Comparison of ENCODE assay signal across 8 cellular contexts in genomic region chr11:61967177-61967923, GRCh38. TPM values are rescaled to one million over a fixed set of nuclear protein-coding genes. Genes with fewer than 3 reads are reported as not detected.
DNase-seq lines count a peak whose midpoint lies in the region; ATAC-seq lines count a peak whose summit lies in the region.

Gene FTH1, minus strand, starts transcription at chr11:61967634. Its CDS starts 209 bp downstream, at chr11:61967425.

- peak; percentile 46 for ATAC-seq in GM21423 (IDR thresholded peaks at IDR 0.05; ENCODE audit: unreplicated experiment)

- H3K27ac ChIP-seq in epithelial cell of prostate = peak within 1 kb of the TSS; percentile 99

- DNase-seq in COR-L47 (lab: John Stamatoyannopoulos, UW) (peak; percentile 91), HuH-7 (ENCODE audit: low spot score) (peak; percentile 97), OCI-M1 (lab: John Stamatoyannopoulos, UW) (peak; percentile 96), activated T-cell treated with anti-CD3 and anti-CD28 coated beads for 4 hours (peak; percentile 73), epithelial cell of prostate (ENCODE audit: low read depth, low spot score) (no peak), mucosa of gallbladder (ENCODE audit: low spot score) (peak; percentile 95)
- DNase-seq in stimulated activated CD8-positive, alpha-beta memory T cell treated with anti-CD3 and anti-CD28 coated beads, Interleukin-4, amount 100 ng/mL, for 4 hours (ENCODE audit: low read depth in 2 of 2, low spot score in 1 of 2) = peak; percentile 62 to 74

RNA-seq across cellular contexts. Expression of gene FTH1, which starts in this region (rescaled TPM):
- total RNA-seq in mucosa of gallbladder = 2,359 TPM
